9 cellular contexts compared by ENCODE assay signal in genomic region chr1:200040516-200041138, GRCh38. TPM values are rescaled to one million over a fixed set of nuclear protein-coding genes. Genes with fewer than 3 reads are reported as not detected.
A peak's percentile ranks its signal among the peaks of the same experiment; 100 is the strongest.
DNase-seq lines count a peak whose midpoint lies in the region; ATAC-seq lines count a peak whose summit lies in the region.
"Had no signal": no experiment of that assay in that cellular context is flagged by ENCODE, and none has a peak within 500 bp of the region (broad histone marks: within the 10 kb centered on the region; RNA-seq: fewer than 3 reads in every experiment).

No MANE protein-coding gene starts in this region.

- H3K9me3 Mint-ChIP-seq in effector memory CD8-positive, alpha-beta T cell: no peaks in the 10 kb centered on the region
- H3K9me3 Mint-ChIP-seq in naive B cell: peaks cover 0 to 4% (median 0%) of the 10 kb centered on the region in 7 donors
- H3K9me3 Mint-ChIP-seq: stimulated activated memory B cell treated with anti-CD40 and anti-IgM and Interleukin-4, amounts not matched to agents 10 μg/mL and 1 μg/mL and 100 μg/mL, for 72 hours had no signal

- peak; percentile 32 for DNase-seq in stimulated activated CD4-positive, alpha-beta T cell treated with anti-CD3 and anti-CD28 coated beads, Interleukin-15, amount 100 ng/mL, for 24 hours
- no peak for DNase-seq in stimulated activated CD4-positive, alpha-beta T cell treated with anti-CD3 and anti-CD28 coated beads, Interleukin-4, amount 100 ng/mL, for 4 hours
- no peak for DNase-seq in effector memory CD8-positive, alpha-beta T cell
- no peak for DNase-seq in naive B cell
- no peak for DNase-seq in SW 1271 (lab: John Stamatoyannopoulos, UW)
- no peak for DNase-seq in A172 (ENCODE audit: low spot score)

- peaks cover 21% of the 10 kb centered on the region in 2 donors for H3K4me1 Mint-ChIP-seq in effector memory CD8-positive, alpha-beta T cell (ENCODE audit: low read depth in 2 of 2)
- H3K4me1 Mint-ChIP-seq in naive B cell: peaks cover 35 to 61% (median 42%) of the 10 kb centered on the region in 3 donors

- peaks cover 10 to 50% of the 10 kb centered on the region in 2 donors for H3K27me3 Mint-ChIP-seq in effector memory CD8-positive, alpha-beta T cell
- peaks cover 10 to 78% (median 70%) of the 10 kb centered on the region in 3 donors for H3K27me3 Mint-ChIP-seq in naive B cell

- H3K36me3 Mint-ChIP-seq in effector memory CD8-positive, alpha-beta T cell (ENCODE audit: insufficient read depth): peaks cover 3% of the 10 kb centered on the region
- no peaks in the 10 kb centered on the region for H3K36me3 Mint-ChIP-seq in naive B cell
- H3K36me3 Mint-ChIP-seq: stimulated activated memory B cell treated with anti-CD40 and anti-IgM and Interleukin-4, amounts not matched to agents 10 μg/mL and 1 μg/mL and 100 μg/mL, for 72 hours had no signal

- ATAC-seq in effector memory CD8-positive, alpha-beta T cell (replicated peaks): no peak
- peak; percentile 18 to 32 for ATAC-seq in naive B cell (ENCODE audit: low read depth in 2 of 2)
- no peak for ATAC-seq in HG03280 (IDR thresholded peaks at IDR 0.05; ENCODE audit: unreplicated experiment)
- no peak for ATAC-seq in HG02763 (IDR thresholded peaks at IDR 0.05; ENCODE audit: unreplicated experiment)
- ATAC-seq: stimulated activated memory B cell treated with anti-CD40 and anti-IgM and Interleukin-4, amounts not matched to agents 10 μg/mL and 1 μg/mL and 100 μg/mL, for 72 hours had no signal

- peak overlapping the region; percentile 15 to 74 for H3K4me3 Mint-ChIP-seq in effector memory CD8-positive, alpha-beta T cell
- peak overlapping the region; percentile 30 to 97 (median 80) for H3K4me3 Mint-ChIP-seq in naive B cell
- H3K4me3 Mint-ChIP-seq: stimulated activated memory B cell treated with anti-CD40 and anti-IgM and Interleukin-4, amounts not matched to agents 10 μg/mL and 1 μg/mL and 100 μg/mL, for 72 hours had no signal

- H3K27ac Mint-ChIP-seq in effector memory CD8-positive, alpha-beta T cell: no peak overlapping the region
- peak overlapping the region in 3 of 6 donors; percentile 51 to 59 (median 58) for H3K27ac Mint-ChIP-seq in naive B cell
- H3K27ac Mint-ChIP-seq: stimulated activated memory B cell treated with anti-CD40 and anti-IgM and Interleukin-4, amounts not matched to agents 10 μg/mL and 1 μg/mL and 100 μg/mL, for 72 hours had no signal

RNA-seq across cellular contexts. Expression of gene NR5A2, which starts 13.1 kb away (rescaled TPM):
- polyA plus RNA-seq in naive B cell (ENCODE audit: low read depth in 6 of 6): not detected
- total RNA-seq in A172 (2014; rRNA removed; shearing (Covaris generic)): 0.03 TPM in 1 of 2 replicates, not detected in the other

Comparison
In these comparisons a context has a peak if more than half of its experiments do, and no peak if none do; other contexts are left out.
1. ATAC-seq: peak in naive B cell (2 of 2); none in effector memory CD8-positive, alpha-beta T cell (single experiment), HG03280 (single experiment) and HG02763 (single experiment).